In the genomic region with DNA sequence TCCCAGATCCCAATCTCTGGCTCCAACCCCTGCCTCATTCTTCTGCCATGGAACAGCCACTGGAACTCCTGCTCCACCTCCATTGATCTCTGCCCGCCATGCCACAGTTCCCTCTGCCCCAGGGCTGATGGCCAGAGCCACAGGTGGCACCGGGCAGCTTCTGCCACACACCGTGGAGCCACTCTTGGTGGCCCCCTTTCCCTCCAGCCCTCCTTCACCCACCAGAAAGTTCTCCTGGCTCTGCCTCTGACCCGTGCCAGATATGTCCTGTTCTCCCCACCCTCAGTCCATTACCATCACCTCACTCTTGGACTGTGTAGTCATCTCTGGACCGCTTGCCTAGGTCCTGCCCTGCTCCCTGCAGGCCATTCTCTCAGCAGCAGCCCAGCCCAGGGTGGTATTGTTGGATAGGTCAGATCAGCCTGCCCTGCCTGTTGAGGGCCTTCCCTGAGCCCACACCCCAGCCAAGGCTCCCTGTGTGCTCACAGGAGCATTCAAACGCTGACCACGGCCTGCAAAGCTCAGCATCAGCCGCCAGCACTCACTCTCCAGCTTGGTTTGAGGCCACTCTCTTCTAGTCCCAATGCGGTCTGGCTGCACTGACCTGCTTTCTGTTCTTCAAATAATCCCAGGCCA, we compare ENCODE assay signal across 29 cellular contexts. TPM values are rescaled to one million over a fixed set of nuclear protein-coding genes. Genes with fewer than 3 reads are reported as not detected.
"Had no signal": no experiment of that assay in that cellular context is flagged by ENCODE, and none has a peak within 500 bp of the region (broad histone marks: within the 10 kb centered on the region; RNA-seq: fewer than 3 reads in every experiment).

No MANE protein-coding gene starts in this region.

- H3K36me3 ChIP-seq: ascending aorta, esophagus muscularis mucosa, heart left ventricle, suprapubic skin, tibial artery had no signal

- H3K4me3 ChIP-seq: ascending aorta, esophagus muscularis mucosa, heart left ventricle, skin epidermis, suprapubic skin, tibial artery had no signal

- H3K4me1 ChIP-seq: ascending aorta, esophagus muscularis mucosa, foreskin keratinocyte, heart left ventricle, suprapubic skin, tibial artery had no signal

- H3K27ac ChIP-seq: ascending aorta, esophagus muscularis mucosa, foreskin keratinocyte, heart left ventricle, skin epidermis, suprapubic skin, tibial artery had no signal

- H3K27ac Mint-ChIP-seq: activated CD4-positive, alpha-beta memory T cell treated with anti-CD3 and anti-CD28 coated beads for 36 hours; activated CD4-positive, alpha-beta T cell treated with anti-CD3 and anti-CD28 coated beads, Interleukin-2, amount 10 ng/mL, durations not matched to agents 24 days and 14 days; activated naive CD4-positive, alpha-beta T cell treated with anti-CD3 and anti-CD28 coated beads, Interleukin-2, amount 10 ng/mL, durations not matched to agents 7 days and 5 days; activated naive CD8-positive, alpha-beta T cell treated with anti-CD3 and anti-CD28 coated beads, Interleukin-2, amount 10 ng/mL, durations not matched to agents 7 days and 5 days; dendritic cell treated with granulocyte-macrophage colony-stimulating factor and Interleukin-4, amounts not matched to agents 40 ng/mL and 50 ng/mL, for 4 days; immature natural killer cell; T-helper 17 cell had no signal

- H3K4me3 Mint-ChIP-seq: activated CD4-positive, alpha-beta memory T cell treated with anti-CD3 and anti-CD28 coated beads for 36 hours; activated CD4-positive, alpha-beta T cell treated with anti-CD3 and anti-CD28 coated beads, Interleukin-2, amount 10 ng/mL, durations not matched to agents 24 days and 14 days; activated naive CD4-positive, alpha-beta T cell treated with anti-CD3 and anti-CD28 coated beads, Interleukin-2, amount 10 ng/mL, durations not matched to agents 7 days and 5 days; activated naive CD8-positive, alpha-beta T cell treated with anti-CD3 and anti-CD28 coated beads, Interleukin-2, amount 10 ng/mL, durations not matched to agents 7 days and 5 days; brain; dendritic cell treated with granulocyte-macrophage colony-stimulating factor and Interleukin-4, amounts not matched to agents 40 ng/mL and 50 ng/mL, for 4 days; immature natural killer cell; naive thymus-derived CD4-positive, alpha-beta T cell; T-helper 17 cell had no signal

- FAIRE-seq: kidney had no signal

- H3K4me1 Mint-ChIP-seq: immature natural killer cell had no signal

- H3K9me3 ChIP-seq: ascending aorta, esophagus muscularis mucosa, heart left ventricle, suprapubic skin, tibial artery had no signal

- H3K36me3 Mint-ChIP-seq: activated CD4-positive, alpha-beta memory T cell treated with anti-CD3 and anti-CD28 coated beads for 36 hours; activated naive CD4-positive, alpha-beta T cell treated with anti-CD3 and anti-CD28 coated beads, Interleukin-2, amount 10 ng/mL, durations not matched to agents 7 days and 5 days; activated naive CD8-positive, alpha-beta T cell treated with anti-CD3 and anti-CD28 coated beads, Interleukin-2, amount 10 ng/mL, durations not matched to agents 7 days and 5 days; brain; immature natural killer cell; naive thymus-derived CD4-positive, alpha-beta T cell had no signal

- H3K27me3 Mint-ChIP-seq: dendritic cell treated with granulocyte-macrophage colony-stimulating factor and Interleukin-4, amounts not matched to agents 40 ng/mL and 50 ng/mL, for 4 days had no signal

- H3K9me3 Mint-ChIP-seq: activated CD4-positive, alpha-beta memory T cell treated with anti-CD3 and anti-CD28 coated beads for 36 hours; activated CD4-positive, alpha-beta T cell treated with anti-CD3 and anti-CD28 coated beads, Interleukin-2, amount 10 ng/mL, durations not matched to agents 24 days and 14 days; activated naive CD4-positive, alpha-beta T cell treated with anti-CD3 and anti-CD28 coated beads, Interleukin-2, amount 10 ng/mL, durations not matched to agents 7 days and 5 days; activated naive CD8-positive, alpha-beta T cell treated with anti-CD3 and anti-CD28 coated beads, Interleukin-2, amount 10 ng/mL, durations not matched to agents 7 days and 5 days; dendritic cell treated with granulocyte-macrophage colony-stimulating factor and Interleukin-4, amounts not matched to agents 40 ng/mL and 50 ng/mL, for 4 days; immature natural killer cell had no signal

- ATAC-seq: foreskin keratinocyte; heart left ventricle; left colon; naive thymus-derived CD4-positive, alpha-beta T cell; sciatic nerve; T-helper 17 cell had no signal

- H3K27me3 ChIP-seq: ascending aorta had no signal

- DNase-seq: activated CD4-positive, alpha-beta memory T cell treated with anti-CD3 and anti-CD28 coated beads for 36 hours; activated CD4-positive, alpha-beta T cell treated with anti-CD3 and anti-CD28 coated beads, Interleukin-2, amount 10 ng/mL, durations not matched to agents 24 days and 14 days; activated CD4-positive, CD25-positive, alpha-beta regulatory T cell treated with anti-CD3 and anti-CD28 coated beads, Interleukin-2, amount 50 U/mL, for 72 hours; activated CD8-positive, alpha-beta memory T cell treated with anti-CD3 and anti-CD28 coated beads, Interleukin-2, amount 50 U/mL, for 4 hours; activated gamma-delta T cell; activated naive CD4-positive, alpha-beta T cell treated with anti-CD3 and anti-CD28 coated beads, Interleukin-2, amount 10 ng/mL, durations not matched to agents 7 days and 5 days; activated naive CD8-positive, alpha-beta T cell treated with anti-CD3 and anti-CD28 coated beads, Interleukin-2, amount 10 ng/mL, durations not matched to agents 7 days and 5 days; activated T-cell treated with anti-CD3 and anti-CD28 coated beads, Interleukin-2, amount 50 U/mL, for 1 hour; foreskin keratinocyte; heart left ventricle; hypothalamus; immature natural killer cell; kidney; left colon; mammary epithelial cell; naive thymus-derived CD4-positive, alpha-beta T cell; stimulated activated CD4-positive, alpha-beta T cell treated with anti-CD3 and anti-CD28 coated beads, Interleukin-12 subunit alpha, Interleukin-12 subunit beta, amount 100 ng/mL, for 4 hours; stimulated activated CD4-positive, alpha-beta T cell treated with anti-CD3 and anti-CD28 coated beads, Interleukin-4, amount 100 ng/mL, for 1 hour; T-helper 17 cell; T1000; tibial artery had no signal

RNA-seq across cellular contexts. Expression of a gene that starts 16.8 kb away (rescaled TPM):
- total RNA-seq: activated CD4-positive, alpha-beta memory T cell treated with anti-CD3 and anti-CD28 coated beads for 36 hours; activated CD4-positive, alpha-beta T cell treated with anti-CD3 and anti-CD28 coated beads, Interleukin-2, amount 10 ng/mL, durations not matched to agents 24 days and 14 days; activated CD8-positive, alpha-beta memory T cell treated with anti-CD3 and anti-CD28 coated beads for 36 hours; activated naive CD8-positive, alpha-beta T cell treated with anti-CD3 and anti-CD28 coated beads, Interleukin-2, amount 10 ng/mL, durations not matched to agents 7 days and 5 days; esophagus muscularis mucosa; foreskin keratinocyte; naive thymus-derived CD4-positive, alpha-beta T cell; suprapubic skin; T-helper 17 cell had no signal
- polyA plus RNA-seq: foreskin keratinocyte; immature natural killer cell; naive thymus-derived CD4-positive, alpha-beta T cell had no signal
